10 cellular contexts compared by ENCODE assay signal in genomic region chr6:142014515-142014914, GRCh38.
DNase-seq lines count a peak whose midpoint lies in the region; ATAC-seq, FAIRE-seq and TF ChIP-seq lines count a peak whose summit lies in the region.
"Had no signal": no experiment of that assay in that cellular context is flagged by ENCODE, and none has a peak within 500 bp of the region (broad histone marks: within the 10 kb centered on the region; RNA-seq: fewer than 3 reads in every experiment).

No MANE protein-coding gene starts in this region.

- H3K9me3 ChIP-seq in mammary epithelial cell (replicated peaks; ENCODE audit: insufficient read depth, low read length) (no peaks in the 10 kb centered on the region), spleen (no peaks in the 10 kb centered on the region)

- no peaks in the 10 kb centered on the region for H4K20me1 ChIP-seq in mammary epithelial cell (ENCODE audit: insufficient read depth, low read length)

- dilution Hi-C loops in mammary epithelial cell (cut with HindIII; ENCODE audit: low sequenced_read_pairs): no loop called here

- peak overlapping the region; percentile 69 for H3K4me2 ChIP-seq in mammary epithelial cell (ENCODE audit: insufficient read depth, low read depth, low read length)

- peak; percentile 30 for DNase-seq in AG08396 (ENCODE audit: low spot score)
- peak; percentile 19 for DNase-seq in HTR-8/SVneo (ENCODE audit: insufficient read length, low spot score)
- DNase-seq in mammary epithelial cell: peak; percentile 78
- DNase-seq in kidney epithelial cell (ENCODE audit: low read depth): peak; percentile 78
- no peak for DNase-seq in activated CD4-positive, alpha-beta T cell treated with anti-CD3 and anti-CD28 coated beads, Interleukin-2, amount 50 U/mL, for 1 hour
- DNase-seq in spleen: no peak
- DNase-seq in NK-92 treated with Interleukin-12 subunit alpha and Interleukin-12 subunit beta, amount 100 ng/mL, for 24 hours (lab: John Stamatoyannopoulos, UW): no peak
- DNase-seq: NCI-H510A treated with DMSO at 0.1 percent for 48 hours had no signal

- H2AFZ ChIP-seq in mammary epithelial cell (ENCODE audit: low read depth, low read length): peak overlapping the region; percentile 19

- peak overlapping the region; percentile 18 for H3K9ac ChIP-seq in mammary epithelial cell (ENCODE audit: insufficient read depth, low read length)

- H3K36me3 ChIP-seq in mammary epithelial cell (ENCODE audit: insufficient read depth, low read length): no peaks in the 10 kb centered on the region
- H3K36me3 ChIP-seq in kidney epithelial cell (ENCODE audit: control insufficient read depth, insufficient read depth, low read length): no peaks in the 10 kb centered on the region
- no peaks in the 10 kb centered on the region for H3K36me3 ChIP-seq in spleen

- peak overlapping the region in 1 of 3 experiments; percentile 19 for H3K4me3 ChIP-seq in mammary epithelial cell (replicated peaks in 1 of 3; ENCODE audit: insufficient read depth in 1 of 3, low read depth in 2 of 3, low read length in 3 of 3)
- H3K4me3 ChIP-seq in kidney epithelial cell (ENCODE audit: low read depth, low read length): no peak overlapping the region
- H3K4me3 ChIP-seq in spleen: no peak overlapping the region

- no peak for ATAC-seq in HG03159 (IDR thresholded peaks at IDR 0.05; ENCODE audit: unreplicated experiment)
- ATAC-seq: activated CD4-positive, CD25-positive, alpha-beta regulatory T cell treated with anti-CD3 and anti-CD28 coated beads, Interleukin-2, amount 50 U/mL, for 24 hours had no signal

- no peak for TF ChIP-seq POLR2A in spleen (IDR thresholded peaks at IDR 0.05)

- in situ Hi-C loops in mammary epithelial cell (cut with MboI; ENCODE audit: low sequenced_read_pairs in 2 of 2): no loop called here

- BruUV-seq in mammary epithelial cell (replicated peaks; lab: Mats Ljungman, UMichigan): no TSS peak

- WGBS in mammary epithelial cell (ENCODE audit: low coverage, missing lambda C conversion rate): 2% methylated on average over 6 of the region's 6 CpGs
- WGBS in spleen, 5 donors: 23 to 30% (median 24%) methylated on average over 6 of the region's 6 CpGs

- intact Hi-C loops in mammary epithelial cell (cut with micrococcal nuclease) (loop anchor here (2.0 kb wide), 2 partner anchors 26 to 30 kb away; no protein-coding TSS in a partner anchor), spleen (cut with DNase I; ENCODE audit: low total_unique reads) (no loop called here)

- H3K27ac ChIP-seq in mammary epithelial cell (ENCODE audit: insufficient read depth, low read depth, low read length) (peak overlapping the region; percentile 87), spleen (no peak overlapping the region)

- CTCF ChIA-PET in mammary epithelial cell (lab: Charles Lee; ENCODE audit: low non-redundant PET): no interaction called here

- no peaks in the 10 kb centered on the region for H3K79me2 ChIP-seq in mammary epithelial cell (ENCODE audit: insufficient read depth, low read length)

- H3K27me3 ChIP-seq in mammary epithelial cell (ENCODE audit: insufficient read depth, low read length): no peaks in the 10 kb centered on the region
- H3K27me3 ChIP-seq in kidney epithelial cell (ENCODE audit: control insufficient read depth, insufficient read depth, low read length): no peaks in the 10 kb centered on the region
- no peaks in the 10 kb centered on the region for H3K27me3 ChIP-seq in spleen (replicated peaks in 1 of 7)

- TF ChIP-seq CTCF in mammary epithelial cell (conservative IDR thresholded peaks at IDR 0.05 in 1 of 2, IDR thresholded peaks at IDR 0.05 in 1 of 2; ENCODE audit: extremely low read depth in 1 of 2, insufficient read depth in 1 of 2, low read depth in 1 of 2, low read length in 2 of 2) (no peak), kidney epithelial cell (IDR thresholded peaks at IDR 0.05; ENCODE audit: insufficient read depth, low read length, poor library complexity, severe bottlenecking) (no peak), spleen (IDR thresholded peaks at IDR 0.05 in 8 of 11, conservative IDR thresholded peaks at IDR 0.05 in 3 of 11) (no peak)

- FAIRE-seq in HTR-8/SVneo (lab: Jason Lieb, UNC): no peak

- H3K4me1 ChIP-seq in mammary epithelial cell (ENCODE audit: insufficient read depth, low read length): peaks cover 36% of the 10 kb centered on the region
- no peaks in the 10 kb centered on the region for H3K4me1 ChIP-seq in spleen

Comparison
In these comparisons a context has a peak if more than half of its experiments do, and no peak if none do; other contexts are left out.
1. DNase-seq: peak in AG08396 (single experiment), HTR-8/SVneo (single experiment), mammary epithelial cell (single experiment) and kidney epithelial cell (single experiment); none in activated CD4-positive, alpha-beta T cell treated with anti-CD3 and anti-CD28 coated beads, Interleukin-2, amount 50 U/mL, for 1 hour (single experiment), spleen (single experiment) and NK-92 treated with Interleukin-12 subunit alpha and Interleukin-12 subunit beta, amount 100 ng/mL, for 24 hours (single experiment).